Comparison of ENCODE assay signal across 8 cellular contexts in genomic region chr16:67396159-67396774, GRCh38. TPM values are rescaled to one million over a fixed set of nuclear protein-coding genes. Genes with fewer than 3 reads are reported as not detected.
DNase-seq lines count a peak whose midpoint lies in the region; ATAC-seq and TF ChIP-seq lines count a peak whose summit lies in the region.

No MANE protein-coding gene starts in this region.

- H3K27me3 ChIP-seq in brain microvascular endothelial cell (replicated peaks), result peaks cover 4% of the 10 kb centered on the region
- peaks cover 0 to 8% of the 10 kb centered on the region in 2 donors for H3K27me3 ChIP-seq in stomach smooth muscle (ENCODE audit: control insufficient read depth in 1 of 2, insufficient read depth in 2 of 2, low read length in 2 of 2)

- H3K4me1 Mint-ChIP-seq in activated CD4-positive, alpha-beta T cell treated with anti-CD3 and anti-CD28 coated beads, Interleukin-2, amount 10 ng/mL, durations not matched to agents 7 days and 5 days, result peaks cover 3% of the 10 kb centered on the region

- no peak for ATAC-seq in GM19452 (IDR thresholded peaks at IDR 0.05; ENCODE audit: unreplicated experiment)

- no peaks in the 10 kb centered on the region for H3K9me3 ChIP-seq in stomach smooth muscle (ENCODE audit: control insufficient read depth in 2 of 2, low read length in 2 of 2)

- TF ChIP-seq CTCF in brain microvascular endothelial cell (IDR thresholded peaks at IDR 0.05; ENCODE audit: low read depth, low read length, missing control alignments), result no peak

- POLR2A ChIA-PET in activated CD4-positive, alpha-beta T cell treated with anti-CD3 and anti-CD28 coated beads, Interleukin-2, amount 10 ng/mL, durations not matched to agents 7 days and 5 days (lab: Charles Lee), result no interaction called here

- H3K27ac ChIP-seq in brain microvascular endothelial cell (no peak overlapping the region), stomach smooth muscle (ENCODE audit: low read length) (peak overlapping the region; percentile 53)

- H3K36me3 ChIP-seq in brain microvascular endothelial cell (replicated peaks), result no peaks in the 10 kb centered on the region
- no peaks in the 10 kb centered on the region for H3K36me3 ChIP-seq in stomach smooth muscle (ENCODE audit: control insufficient read depth in 2 of 2, insufficient read depth in 2 of 2, low read length in 2 of 2)

- DNase-seq in DMS53 treated with DMSO at 0.1 percent for 48 hours (lab: John Stamatoyannopoulos, UW; ENCODE audit: unreplicated experiment), result peak; percentile 58
- peak; percentile 91 for DNase-seq in NCI-H2107 (lab: John Stamatoyannopoulos, UW)
- peak; percentile 90 for DNase-seq in brain microvascular endothelial cell
- peak; percentile 88 for DNase-seq in iPS-NIHi7 (ENCODE audit: extremely low spot score)
- DNase-seq in pons (ENCODE audit: low spot score), result no peak
- no peak for DNase-seq in activated CD4-positive, alpha-beta T cell treated with anti-CD3 and anti-CD28 coated beads, Interleukin-2, amount 10 ng/mL, durations not matched to agents 7 days and 5 days

- H3K36me3 Mint-ChIP-seq in activated CD4-positive, alpha-beta T cell treated with anti-CD3 and anti-CD28 coated beads, Interleukin-2, amount 10 ng/mL, durations not matched to agents 7 days and 5 days (ENCODE audit: low read depth), result no peaks in the 10 kb centered on the region

- in situ Hi-C loops in brain microvascular endothelial cell (cut with HindIII; ENCODE audit: low pct_ligation_motif_present, low sequenced_read_pairs), result no loop called here

- no peaks in the 10 kb centered on the region for H3K9me3 Mint-ChIP-seq in activated CD4-positive, alpha-beta T cell treated with anti-CD3 and anti-CD28 coated beads, Interleukin-2, amount 10 ng/mL, durations not matched to agents 7 days and 5 days

- no peak overlapping the region for H3K4me3 ChIP-seq in brain microvascular endothelial cell (ENCODE audit: low read depth, low read length)
- peak overlapping the region in 1 of 2 donors; percentile 29 for H3K4me3 ChIP-seq in stomach smooth muscle (ENCODE audit: low read length in 2 of 2)

- no peak overlapping the region for H3K4me3 Mint-ChIP-seq in activated CD4-positive, alpha-beta T cell treated with anti-CD3 and anti-CD28 coated beads, Interleukin-2, amount 10 ng/mL, durations not matched to agents 7 days and 5 days

- peak overlapping the region in 1 of 2 donors; percentile 42 for H3K9ac ChIP-seq in stomach smooth muscle (ENCODE audit: low read length in 2 of 2)

- H3K27ac Mint-ChIP-seq in activated CD4-positive, alpha-beta T cell treated with anti-CD3 and anti-CD28 coated beads, Interleukin-2, amount 10 ng/mL, durations not matched to agents 7 days and 5 days, result no peak overlapping the region

- H3K4me1 ChIP-seq in stomach smooth muscle (ENCODE audit: control insufficient read depth, insufficient read depth, low read length), result peaks cover 69% of the 10 kb centered on the region

- CTCF ChIA-PET in activated CD4-positive, alpha-beta T cell treated with anti-CD3 and anti-CD28 coated beads, Interleukin-2, amount 10 ng/mL, durations not matched to agents 7 days and 5 days (lab: Charles Lee), result no interaction called here

- peaks cover 36% of the 10 kb centered on the region for H3K27me3 Mint-ChIP-seq in activated CD4-positive, alpha-beta T cell treated with anti-CD3 and anti-CD28 coated beads, Interleukin-2, amount 10 ng/mL, durations not matched to agents 7 days and 5 days

RNA-seq across cellular contexts. Expression of gene TPPP3, which starts 3.0 kb away (rescaled TPM):
- total RNA-seq in activated CD4-positive, alpha-beta T cell treated with anti-CD3 and anti-CD28 coated beads, Interleukin-2, amount 10 ng/mL, durations not matched to agents 7 days and 5 days, result not detected

RNA-seq across cellular contexts. Expression of gene ZDHHC1, which starts 20.0 kb away (rescaled TPM):
- total RNA-seq in activated CD4-positive, alpha-beta T cell treated with anti-CD3 and anti-CD28 coated beads, Interleukin-2, amount 10 ng/mL, durations not matched to agents 7 days and 5 days, result under 1 TPM; 0.22 to 0.29 TPM

RNA-seq across cellular contexts. Expression of gene HSD11B2, which starts 34.7 kb away (rescaled TPM):
- not detected for total RNA-seq in activated CD4-positive, alpha-beta T cell treated with anti-CD3 and anti-CD28 coated beads, Interleukin-2, amount 10 ng/mL, durations not matched to agents 7 days and 5 days

Comparison
In these comparisons a context has a peak if more than half of its experiments do, and no peak if none do; other contexts are left out.
1. DNase-seq: peak in DMS53 treated with DMSO at 0.1 percent for 48 hours (single experiment), NCI-H2107 (single experiment), brain microvascular endothelial cell (single experiment) and iPS-NIHi7 (single experiment); none in pons (single experiment) and activated CD4-positive, alpha-beta T cell treated with anti-CD3 and anti-CD28 coated beads, Interleukin-2, amount 10 ng/mL, durations not matched to agents 7 days and 5 days (single experiment).